ENCODE assay signal across 2 cellular contexts in genomic region chr7:148854975-148855374, GRCh38.
A peak's percentile ranks its signal among the peaks of the same experiment; 100 is the strongest.
TF ChIP-seq lines count a peak whose summit lies in the region.

No MANE protein-coding gene starts in this region.

TF ChIP-seq in GM23338, 12 proteins besides CTCF, POLR2A, EP300 and RAD21 (continued from another document):
- TF ChIP-seq REST (IDR thresholded peaks at IDR 0.05; ENCODE audit: unreplicated experiment) (no peak), JUNB (IDR thresholded peaks at IDR 0.05; ENCODE audit: unreplicated experiment) (no peak), STAT1 (IDR thresholded peaks at IDR 0.05; ENCODE audit: unreplicated experiment) (no peak), NANOG (IDR thresholded peaks at IDR 0.05; ENCODE audit: borderline replicate concordance) (no peak), POLR2AphosphoS5 (IDR thresholded peaks at IDR 0.05; ENCODE audit: low read depth) (no peak), ZNF114 (CRISPR knock-in tag; IDR thresholded peaks at IDR 0.05) (no peak), ZNF331 (CRISPR knock-in tag; IDR thresholded peaks at IDR 0.05; ENCODE audit: low read depth) (no peak)
- TF ChIP-seq, protein P1, sequence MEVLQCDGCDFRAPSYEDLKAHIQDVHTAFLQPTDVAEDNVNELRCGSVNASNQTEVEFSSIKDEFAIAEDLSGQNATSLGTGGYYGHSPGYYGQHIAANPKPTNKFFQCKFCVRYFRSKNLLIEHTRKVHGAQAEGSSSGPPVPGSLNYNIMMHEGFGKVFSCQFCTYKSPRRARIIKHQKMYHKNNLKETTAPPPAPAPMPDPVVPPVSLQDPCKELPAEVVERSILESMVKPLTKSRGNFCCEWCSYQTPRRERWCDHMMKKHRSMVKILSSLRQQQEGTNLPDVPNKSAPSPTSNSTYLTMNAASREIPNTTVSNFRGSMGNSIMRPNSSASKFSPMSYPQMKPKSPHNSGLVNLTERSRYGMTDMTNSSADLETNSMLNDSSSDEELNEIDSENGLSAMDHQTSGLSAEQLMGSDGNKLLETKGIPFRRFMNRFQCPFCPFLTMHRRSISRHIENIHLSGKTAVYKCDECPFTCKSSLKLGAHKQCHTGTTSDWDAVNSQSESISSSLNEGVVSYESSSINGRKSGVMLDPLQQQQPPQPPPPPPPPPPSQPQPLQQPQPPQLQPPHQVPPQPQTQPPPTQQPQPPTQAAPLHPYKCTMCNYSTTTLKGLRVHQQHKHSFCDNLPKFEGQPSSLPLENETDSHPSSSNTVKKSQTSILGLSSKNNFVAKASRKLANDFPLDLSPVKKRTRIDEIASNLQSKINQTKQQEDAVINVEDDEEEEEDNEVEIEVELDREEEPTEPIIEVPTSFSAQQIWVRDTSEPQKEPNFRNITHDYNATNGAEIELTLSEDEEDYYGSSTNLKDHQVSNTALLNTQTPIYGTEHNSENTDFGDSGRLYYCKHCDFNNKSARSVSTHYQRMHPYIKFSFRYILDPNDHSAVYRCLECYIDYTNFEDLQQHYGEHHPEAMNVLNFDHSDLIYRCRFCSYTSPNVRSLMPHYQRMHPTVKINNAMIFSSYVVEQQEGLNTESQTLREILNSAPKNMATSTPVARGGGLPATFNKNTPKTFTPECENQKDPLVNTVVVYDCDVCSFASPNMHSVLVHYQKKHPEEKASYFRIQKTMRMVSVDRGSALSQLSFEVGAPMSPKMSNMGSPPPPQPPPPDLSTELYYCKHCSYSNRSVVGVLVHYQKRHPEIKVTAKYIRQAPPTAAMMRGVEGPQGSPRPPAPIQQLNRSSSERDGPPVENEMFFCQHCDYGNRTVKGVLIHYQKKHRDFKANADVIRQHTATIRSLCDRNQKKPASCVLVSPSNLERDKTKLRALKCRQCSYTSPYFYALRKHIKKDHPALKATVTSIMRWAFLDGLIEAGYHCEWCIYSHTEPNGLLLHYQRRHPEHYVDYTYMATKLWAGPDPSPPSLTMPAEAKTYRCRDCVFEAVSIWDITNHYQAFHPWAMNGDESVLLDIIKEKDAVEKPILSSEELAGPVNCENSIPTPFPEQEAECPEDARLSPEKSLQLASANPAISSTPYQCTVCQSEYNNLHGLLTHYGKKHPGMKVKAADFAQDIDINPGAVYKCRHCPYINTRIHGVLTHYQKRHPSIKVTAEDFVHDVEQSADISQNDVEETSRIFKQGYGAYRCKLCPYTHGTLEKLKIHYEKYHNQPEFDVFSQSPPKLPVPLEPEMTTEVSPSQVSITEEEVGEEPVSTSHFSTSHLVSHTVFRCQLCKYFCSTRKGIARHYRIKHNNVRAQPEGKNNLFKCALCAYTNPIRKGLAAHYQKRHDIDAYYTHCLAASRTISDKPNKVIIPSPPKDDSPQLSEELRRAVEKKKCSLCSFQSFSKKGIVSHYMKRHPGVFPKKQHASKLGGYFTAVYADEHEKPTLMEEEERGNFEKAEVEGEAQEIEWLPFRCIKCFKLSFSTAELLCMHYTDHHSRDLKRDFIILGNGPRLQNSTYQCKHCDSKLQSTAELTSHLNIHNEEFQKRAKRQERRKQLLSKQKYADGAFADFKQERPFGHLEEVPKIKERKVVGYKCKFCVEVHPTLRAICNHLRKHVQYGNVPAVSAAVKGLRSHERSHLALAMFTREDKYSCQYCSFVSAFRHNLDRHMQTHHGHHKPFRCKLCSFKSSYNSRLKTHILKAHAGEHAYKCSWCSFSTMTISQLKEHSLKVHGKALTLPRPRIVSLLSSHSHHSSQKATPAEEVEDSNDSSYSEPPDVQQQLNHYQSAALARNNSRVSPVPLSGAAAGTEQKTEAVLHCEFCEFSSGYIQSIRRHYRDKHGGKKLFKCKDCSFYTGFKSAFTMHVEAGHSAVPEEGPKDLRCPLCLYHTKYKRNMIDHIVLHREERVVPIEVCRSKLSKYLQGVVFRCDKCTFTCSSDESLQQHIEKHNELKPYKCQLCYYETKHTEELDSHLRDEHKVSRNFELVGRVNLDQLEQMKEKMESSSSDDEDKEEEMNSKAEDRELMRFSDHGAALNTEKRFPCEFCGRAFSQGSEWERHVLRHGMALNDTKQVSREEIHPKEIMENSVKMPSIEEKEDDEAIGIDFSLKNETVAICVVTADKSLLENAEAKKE (CRISPR knock-in tag; IDR thresholded peaks at IDR 0.05) = no peak
- TF ChIP-seq, protein P2, sequence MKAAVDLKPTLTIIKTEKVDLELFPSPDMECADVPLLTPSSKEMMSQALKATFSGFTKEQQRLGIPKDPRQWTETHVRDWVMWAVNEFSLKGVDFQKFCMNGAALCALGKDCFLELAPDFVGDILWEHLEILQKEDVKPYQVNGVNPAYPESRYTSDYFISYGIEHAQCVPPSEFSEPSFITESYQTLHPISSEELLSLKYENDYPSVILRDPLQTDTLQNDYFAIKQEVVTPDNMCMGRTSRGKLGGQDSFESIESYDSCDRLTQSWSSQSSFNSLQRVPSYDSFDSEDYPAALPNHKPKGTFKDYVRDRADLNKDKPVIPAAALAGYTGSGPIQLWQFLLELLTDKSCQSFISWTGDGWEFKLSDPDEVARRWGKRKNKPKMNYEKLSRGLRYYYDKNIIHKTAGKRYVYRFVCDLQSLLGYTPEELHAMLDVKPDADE (IDR thresholded peaks at IDR 0.05) = no peak

TF ChIP-seq in K562, 482 proteins besides CTCF, POLR2A, EP300 and RAD21 (continued from another document):
- TF ChIP-seq CREB5 (CRISPR knock-in tag; IDR thresholded peaks at IDR 0.05) (no peak), MTA1 (IDR thresholded peaks at IDR 0.05; ENCODE audit: borderline replicate concordance) (no peak), FOXJ2 (tag; IDR thresholded peaks at IDR 0.05) (no peak), ZNF778 (CRISPR knock-in tag; IDR thresholded peaks at IDR 0.05) (no peak), PTTG1 (tag; IDR thresholded peaks at IDR 0.05; ENCODE audit: low read depth) (no peak), RCOR1 (IDR thresholded peaks at IDR 0.05; ENCODE audit: borderline replicate concordance in 1 of 2, low read depth in 2 of 2, low read length in 2 of 2) (no peak), SREBF1 (IDR thresholded peaks at IDR 0.05; ENCODE audit: borderline replicate concordance, low read depth, low read length) (no peak), NCOA6 (IDR thresholded peaks at IDR 0.05) (no peak), CHD1 (IDR thresholded peaks at IDR 0.05; ENCODE audit: low read length) (no peak), ZNF507 (tag; conservative IDR thresholded peaks at IDR 0.05) (0 out of 2 replicates have a peak, but pooled peaks have one; percentile 12), ZHX1 (conservative IDR thresholded peaks at IDR 0.05; ENCODE audit: low read length) (no peak), POLR2AphosphoS5 (IDR thresholded peaks at IDR 0.05; ENCODE audit: control insufficient read depth, insufficient read depth, low read depth, low read length) (no peak), EGR1 (conservative IDR thresholded peaks at IDR 0.05) (no peak), HNRNPK (IDR thresholded peaks at IDR 0.05; ENCODE audit: low read depth, low read length, poor library complexity, severe bottlenecking) (no peak), ZKSCAN3 (CRISPR knock-in tag; IDR thresholded peaks at IDR 0.05) (no peak), KLF1 (tag; IDR thresholded peaks at IDR 0.05) (no peak), PBX2 (CRISPR knock-in tag; IDR thresholded peaks at IDR 0.05; ENCODE audit: low read depth) (no peak), PBX2 (tag; conservative IDR thresholded peaks at IDR 0.05; ENCODE audit: low read depth) (0 out of 2 replicates have a peak, but pooled peaks have one; percentile 46), NFIC (IDR thresholded peaks at IDR 0.05) (peak; percentile 90), BRF1 (IDR thresholded peaks at IDR 0.05; ENCODE audit: borderline replicate concordance, extremely low read depth, insufficient read length) (no peak), TSC22D4 (tag; IDR thresholded peaks at IDR 0.05) (no peak)
- TF ChIP-seq, protein P3, sequence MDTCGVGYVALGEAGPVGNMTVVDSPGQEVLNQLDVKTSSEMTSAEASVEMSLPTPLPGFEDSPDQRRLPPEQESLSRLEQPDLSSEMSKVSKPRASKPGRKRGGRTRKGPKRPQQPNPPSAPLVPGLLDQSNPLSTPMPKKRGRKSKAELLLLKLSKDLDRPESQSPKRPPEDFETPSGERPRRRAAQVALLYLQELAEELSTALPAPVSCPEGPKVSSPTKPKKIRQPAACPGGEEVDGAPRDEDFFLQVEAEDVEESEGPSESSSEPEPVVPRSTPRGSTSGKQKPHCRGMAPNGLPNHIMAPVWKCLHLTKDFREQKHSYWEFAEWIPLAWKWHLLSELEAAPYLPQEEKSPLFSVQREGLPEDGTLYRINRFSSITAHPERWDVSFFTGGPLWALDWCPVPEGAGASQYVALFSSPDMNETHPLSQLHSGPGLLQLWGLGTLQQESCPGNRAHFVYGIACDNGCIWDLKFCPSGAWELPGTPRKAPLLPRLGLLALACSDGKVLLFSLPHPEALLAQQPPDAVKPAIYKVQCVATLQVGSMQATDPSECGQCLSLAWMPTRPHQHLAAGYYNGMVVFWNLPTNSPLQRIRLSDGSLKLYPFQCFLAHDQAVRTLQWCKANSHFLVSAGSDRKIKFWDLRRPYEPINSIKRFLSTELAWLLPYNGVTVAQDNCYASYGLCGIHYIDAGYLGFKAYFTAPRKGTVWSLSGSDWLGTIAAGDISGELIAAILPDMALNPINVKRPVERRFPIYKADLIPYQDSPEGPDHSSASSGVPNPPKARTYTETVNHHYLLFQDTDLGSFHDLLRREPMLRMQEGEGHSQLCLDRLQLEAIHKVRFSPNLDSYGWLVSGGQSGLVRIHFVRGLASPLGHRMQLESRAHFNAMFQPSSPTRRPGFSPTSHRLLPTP (IDR thresholded peaks at IDR 0.05; ENCODE audit: borderline replicate concordance, extremely low read depth, insufficient read length) = no peak
